8 cellular contexts compared by ENCODE assay signal in genomic region chr1:174990382-174990999, GRCh38. TPM values are rescaled to one million over a fixed set of nuclear protein-coding genes. Genes with fewer than 3 reads are reported as not detected.
DNase-seq lines count a peak whose midpoint lies in the region; TF ChIP-seq lines count a peak whose summit lies in the region.

No MANE protein-coding gene starts in this region.

- WGBS in thymus: 19% methylated on average over 6 of the region's 6 CpGs

- in situ Hi-C loops in astrocyte of the spinal cord (cut with HindIII; ENCODE audit: low sequenced_read_pairs): no loop called here

- H3K4me1 Mint-ChIP-seq in activated naive CD4-positive, alpha-beta T cell treated with anti-CD3 and anti-CD28 coated beads, Interleukin-2, amount 10 ng/mL, durations not matched to agents 7 days and 5 days: peaks cover 27% of the 10 kb centered on the region

- peak overlapping the region; percentile 74 for H3K4me3 Mint-ChIP-seq in activated naive CD4-positive, alpha-beta T cell treated with anti-CD3 and anti-CD28 coated beads, Interleukin-2, amount 10 ng/mL, durations not matched to agents 7 days and 5 days

- H3K27ac ChIP-seq in thymus (ENCODE audit: low read depth): peak overlapping the region; percentile 71

- H3K27me3 ChIP-seq in thymus (ENCODE audit: control insufficient read depth, insufficient read depth): no peaks in the 10 kb centered on the region

- no peaks in the 10 kb centered on the region for H3K9me3 ChIP-seq in thymus (ENCODE audit: control insufficient read depth)

- no peaks in the 10 kb centered on the region for H3K36me3 ChIP-seq in thymus (ENCODE audit: control insufficient read depth, insufficient read depth)

- peak overlapping the region; percentile 87 for H3K27ac Mint-ChIP-seq in activated naive CD4-positive, alpha-beta T cell treated with anti-CD3 and anti-CD28 coated beads, Interleukin-2, amount 10 ng/mL, durations not matched to agents 7 days and 5 days

- H3K4me3 ChIP-seq in astrocyte of the spinal cord (ENCODE audit: low read depth, low read length): peak overlapping the region; percentile 17
- H3K4me3 ChIP-seq in thymus (ENCODE audit: low read length): peak overlapping the region; percentile 56

- DNase-seq in activated naive CD4-positive, alpha-beta T cell treated with anti-CD3 and anti-CD28 coated beads, Interleukin-2, amount 10 ng/mL, durations not matched to agents 7 days and 5 days: no peak
- DNase-seq in activated naive CD4-positive, alpha-beta T cell (lab: John Stamatoyannopoulos, UW): no peak
- peak; percentile 83 for DNase-seq in NCI-H2107 treated with DMSO at 0.1 percent for 48 hours (lab: John Stamatoyannopoulos, UW; ENCODE audit: unreplicated experiment)
- peak; percentile 33 for DNase-seq in astrocyte of the spinal cord (ENCODE audit: low read depth, low spot score)
- DNase-seq in kidney glomerular epithelial cell (lab: John Stamatoyannopoulos, UW): peak; percentile 67
- no peak for DNase-seq in stimulated activated CD8-positive, alpha-beta memory T cell treated with anti-CD3 and anti-CD28 coated beads, Interleukin-4, amount 100 ng/mL, for 48 hours
- no peak for DNase-seq in effector CD4-positive, alpha-beta T cell

- H3K4me1 ChIP-seq in thymus (ENCODE audit: control insufficient read depth, insufficient read depth, low read length): peaks cover 4% of the 10 kb centered on the region

- H3K9me3 Mint-ChIP-seq in activated naive CD4-positive, alpha-beta T cell treated with anti-CD3 and anti-CD28 coated beads, Interleukin-2, amount 10 ng/mL, durations not matched to agents 7 days and 5 days: no peaks in the 10 kb centered on the region

- H3K27me3 Mint-ChIP-seq in activated naive CD4-positive, alpha-beta T cell treated with anti-CD3 and anti-CD28 coated beads, Interleukin-2, amount 10 ng/mL, durations not matched to agents 7 days and 5 days: no peaks in the 10 kb centered on the region

- peaks cover 40% of the 10 kb centered on the region for H3K36me3 Mint-ChIP-seq in activated naive CD4-positive, alpha-beta T cell treated with anti-CD3 and anti-CD28 coated beads, Interleukin-2, amount 10 ng/mL, durations not matched to agents 7 days and 5 days

- no peak for TF ChIP-seq CTCF in astrocyte of the spinal cord (IDR thresholded peaks at IDR 0.05; ENCODE audit: low read depth, low read length)

- CTCF ChIA-PET in activated naive CD4-positive, alpha-beta T cell treated with anti-CD3 and anti-CD28 coated beads, Interleukin-2, amount 10 ng/mL, durations not matched to agents 7 days and 5 days (lab: Charles Lee): interaction anchor here (0.8 to 1.0 kb wide), 3 partner anchors 8 to 191 kb away, joined by 3 to 4 read pairs (median 3); no protein-coding TSS in a partner anchor

RNA-seq across cellular contexts. Expression of gene CACYBP, which starts 9.3 kb away (rescaled TPM):
- 53.6 TPM for polyA plus RNA-seq in thymus

RNA-seq across cellular contexts. Expression of gene MRPS14, which starts 32.7 kb away (rescaled TPM):
- polyA plus RNA-seq in thymus: 27.8 TPM

Comparison
In these comparisons a context has a peak if more than half of its experiments do, and no peak if none do; other contexts are left out.
1. DNase-seq: peak in NCI-H2107 treated with DMSO at 0.1 percent for 48 hours (single experiment), astrocyte of the spinal cord (single experiment) and kidney glomerular epithelial cell (single experiment); none in activated naive CD4-positive, alpha-beta T cell treated with anti-CD3 and anti-CD28 coated beads, Interleukin-2, amount 10 ng/mL, durations not matched to agents 7 days and 5 days (single experiment), activated naive CD4-positive, alpha-beta T cell (0 of 4), stimulated activated CD8-positive, alpha-beta memory T cell treated with anti-CD3 and anti-CD28 coated beads, Interleukin-4, amount 100 ng/mL, for 48 hours (single experiment) and effector CD4-positive, alpha-beta T cell (single experiment).